13 cellular contexts compared by ENCODE assay signal in the genomic region with DNA sequence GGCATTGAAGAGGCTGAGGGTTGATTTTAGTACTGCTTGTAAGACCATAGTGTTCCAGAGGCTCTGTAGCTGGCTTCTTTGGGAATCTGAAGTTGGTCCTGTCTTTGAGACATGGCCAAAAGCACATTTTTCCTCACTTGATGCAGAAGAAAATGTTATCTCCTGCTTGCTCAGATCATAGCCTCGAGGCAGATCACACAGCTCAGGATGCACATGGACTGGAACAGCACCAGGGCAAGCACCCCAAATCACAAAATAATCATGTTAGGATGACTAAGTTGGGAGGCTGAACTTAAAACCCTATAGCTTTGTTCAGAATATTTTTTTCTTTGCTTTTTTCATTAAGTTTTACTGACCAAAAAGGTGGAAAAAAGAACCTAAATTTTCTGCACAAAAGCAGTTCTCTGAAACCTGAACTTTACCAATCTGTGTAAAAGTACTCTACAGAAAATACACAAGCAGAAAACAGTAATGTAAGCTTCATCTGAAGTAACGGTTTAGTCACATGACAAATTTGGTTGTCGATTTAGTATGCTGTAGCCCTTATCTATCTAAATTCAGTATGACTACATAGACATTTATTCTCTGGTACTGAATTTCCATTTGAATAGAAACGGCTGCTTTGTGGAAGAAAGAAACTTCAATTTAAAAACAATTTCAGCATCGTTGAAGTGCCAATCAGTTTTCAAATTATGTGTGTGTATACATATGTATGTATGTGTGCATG. TPM values are rescaled to one million over a fixed set of nuclear protein-coding genes. Genes with fewer than 3 reads are reported as not detected.
A peak's percentile ranks its signal among the peaks of the same experiment; 100 is the strongest.
DNase-seq lines count a peak whose midpoint lies in the region; ATAC-seq and TF ChIP-seq lines count a peak whose summit lies in the region.
"Had no signal": no experiment of that assay in that cellular context is flagged by ENCODE, and none has a peak within 500 bp of the region (broad histone marks: within the 10 kb centered on the region; RNA-seq: fewer than 3 reads in every experiment).

No MANE protein-coding gene starts in this region.

- no peaks in the 10 kb centered on the region for H3K9me3 ChIP-seq in SK-N-SH
- no peaks in the 10 kb centered on the region for H3K9me3 ChIP-seq in duodenal mucosa (ENCODE audit: control insufficient read depth in 1 of 2, low read length in 2 of 2)
- no peaks in the 10 kb centered on the region for H3K9me3 ChIP-seq in osteoblast (ENCODE audit: low read depth, low read length)
- H3K9me3 ChIP-seq: HAP-1 had no signal

- H2AFZ ChIP-seq in SK-N-SH (ENCODE audit: low read depth) (no peak overlapping the region), osteoblast (ENCODE audit: low read length) (no peak overlapping the region)

- WGBS in SK-N-SH (ENCODE audit: low lambda C conversion rate), result 33% methylated on average over 5 of the region's 5 CpGs

- TF ChIP-seq CTCF in SK-N-SH (IDR thresholded peaks at IDR 0.05) (no peak), NB4 (IDR thresholded peaks at IDR 0.05; ENCODE audit: low read depth, low read length) (no peak), osteoblast (IDR thresholded peaks at IDR 0.05; ENCODE audit: extremely low read depth, low read depth, low read length) (no peak)

- no peak overlapping the region for H3K9ac ChIP-seq in SK-N-SH
- H3K9ac ChIP-seq in duodenal mucosa (ENCODE audit: low read depth in 1 of 2, low read length in 2 of 2), result peak overlapping the region in 1 of 2 donors; percentile 8

- H3K79me2 ChIP-seq in SK-N-SH (ENCODE audit: insufficient read depth) (peaks cover 84% of the 10 kb centered on the region), osteoblast (ENCODE audit: insufficient read depth, low read length) (peaks cover 80% of the 10 kb centered on the region)

- H3K27ac ChIP-seq in SK-N-SH (ENCODE audit: low read depth in 2 of 2, low read length in 1 of 2) (peak overlapping the region in 1 of 2 experiments; percentile 39; a peak in 2 of 4 replicates), duodenal mucosa (ENCODE audit: low read depth, low read length) (no peak overlapping the region), osteoblast (ENCODE audit: low read depth, low read length) (peak overlapping the region; percentile 13)

- no peak for TF ChIP-seq POLR2A in NB4 (IDR thresholded peaks at IDR 0.05; ENCODE audit: extremely low read depth, insufficient read length)

- peaks cover 4% of the 10 kb centered on the region for H3F3A ChIP-seq in SK-N-SH (replicated peaks; ENCODE audit: insufficient read depth)

- H3K4me3 ChIP-seq in SK-N-SH (ENCODE audit: low read depth in 2 of 2, low read length in 1 of 2), result no peak overlapping the region; a peak in 1 of 4 replicates
- H3K4me3 ChIP-seq in NB4 (ENCODE audit: low read depth, low read length), result peak overlapping the region; percentile 88
- peak overlapping the region; percentile 0 to 35 for H3K4me3 ChIP-seq in duodenal mucosa (ENCODE audit: low read depth in 1 of 2, low read length in 2 of 2)
- H3K4me3 ChIP-seq in osteoblast (ENCODE audit: insufficient read depth, low read length), result peak overlapping the region; percentile 25
- H3K4me3 ChIP-seq: HAP-1 had no signal

- peaks cover 71% of the 10 kb centered on the region for H4K20me1 ChIP-seq in SK-N-SH (ENCODE audit: insufficient read depth)
- H4K20me1 ChIP-seq in osteoblast (ENCODE audit: insufficient read depth, low read length), result peaks cover 47% of the 10 kb centered on the region

- no peak for ATAC-seq in SK-N-SH treated with all-trans-retinoic acid at 6 μM for 48 hours

- no peaks in the 10 kb centered on the region for H3K9me2 ChIP-seq in SK-N-SH

- POLR2A ChIA-PET in SK-N-SH (lab: Yijun Ruan, JAX), result no interaction called here

- TF ChIP-seq EP300 in SK-N-SH (IDR thresholded peaks at IDR 0.05; ENCODE audit: borderline replicate concordance in 1 of 2, low read depth in 1 of 2, low read length in 1 of 2), result no peak

- no peaks in the 10 kb centered on the region for H3K27me3 ChIP-seq in SK-N-SH (ENCODE audit: insufficient read depth)
- H3K27me3 ChIP-seq in duodenal mucosa (ENCODE audit: control insufficient read depth in 1 of 2, insufficient read depth in 2 of 2, low read length in 2 of 2), result no peaks in the 10 kb centered on the region
- no peaks in the 10 kb centered on the region for H3K27me3 ChIP-seq in osteoblast (ENCODE audit: insufficient read depth, low read length)

- H3K4me2 ChIP-seq in SK-N-SH (peak overlapping the region; percentile 82), osteoblast (ENCODE audit: insufficient read depth, low read length) (peak overlapping the region; percentile 93)

- TF ChIP-seq RAD21 in SK-N-SH (IDR thresholded peaks at IDR 0.05; ENCODE audit: low read length), result no peak

- DNase-seq in SK-N-SH, result peak; percentile 14
- DNase-seq in NB4 (ENCODE audit: low read depth), result no peak
- peak; percentile 31 for DNase-seq in osteoblast (ENCODE audit: insufficient read length, low spot score, missing footprints)
- DNase-seq in NCI-H1417 treated with DMSO at 0.1 percent for 48 hours (lab: John Stamatoyannopoulos, UW), result no peak
- DNase-seq in SKM-1 (lab: John Stamatoyannopoulos, UW; ENCODE audit: unreplicated experiment), result no peak
- no peak for DNase-seq in foreskin melanocyte
- DNase-seq: amygdala, GF-D8, kidney glomerular epithelial cell, NCI-H1105 treated with DMSO at 0.1 percent for 48 hours had no signal

- CTCF ChIA-PET in SK-N-SH (lab: Yijun Ruan, JAX), result interaction anchor here (0.7 to 8.2 kb wide), 4 partner anchors 9 to 133 kb away, joined by 3 to 143 read pairs (median 3); no protein-coding TSS in a partner anchor

- H3K4me1 ChIP-seq in SK-N-SH (ENCODE audit: control insufficient read depth in 1 of 2, insufficient read depth in 2 of 2, low read depth in 1 of 2, low read length in 1 of 2), result peaks cover 12 to 28% of the 10 kb centered on the region in 2 experiments; a peak in 3 of 4 replicates
- H3K4me1 ChIP-seq in duodenal mucosa (ENCODE audit: control insufficient read depth in 1 of 2, insufficient read depth in 2 of 2, low read length in 2 of 2), result peaks cover 33 to 35% of the 10 kb centered on the region in 2 donors
- peaks cover 43% of the 10 kb centered on the region for H3K4me1 ChIP-seq in osteoblast (ENCODE audit: insufficient read depth, low read length)

- H3K36me3 ChIP-seq in SK-N-SH (replicated peaks in 1 of 2; ENCODE audit: control insufficient read depth in 1 of 2, insufficient read depth in 2 of 2, low read length in 1 of 2) (peaks cover 19 to 39% of the 10 kb centered on the region in 2 experiments), duodenal mucosa (ENCODE audit: control insufficient read depth in 1 of 2, insufficient read depth in 2 of 2, low read length in 2 of 2) (peaks cover 0 to 8% of the 10 kb centered on the region in 2 donors), osteoblast (ENCODE audit: insufficient read depth, low read length) (peaks cover 16% of the 10 kb centered on the region)

TF ChIP-seq in SK-N-SH, 30 proteins besides CTCF, POLR2A, EP300 and RAD21 (continues in another document):
- TF ChIP-seq FOXM1 (IDR thresholded peaks at IDR 0.05; ENCODE audit: low read depth) (no peak), RXRA (IDR thresholded peaks at IDR 0.05; ENCODE audit: borderline replicate concordance, low read depth) (no peak), NRF1 (IDR thresholded peaks at IDR 0.05; ENCODE audit: low read depth, low read length) (no peak), EZH2phosphoT487 (IDR thresholded peaks at IDR 0.05; ENCODE audit: borderline replicate concordance, low read depth) (no peak), RCOR1 (IDR thresholded peaks at IDR 0.05; ENCODE audit: low read length) (no peak), ELF1 (IDR thresholded peaks at IDR 0.05) (no peak), GATA2 (CRISPR knock-in tag; IDR thresholded peaks at IDR 0.05) (no peak)

TF ChIP-seq in SK-N-SH treated with all-trans-retinoic acid at 6 μM for 48 hours, 23 proteins besides CTCF, POLR2A, EP300 and RAD21:
- no peak for TF ChIP-seq TCF4 (CRISPR knock-in tag; IDR thresholded peaks at IDR 0.05; ENCODE audit: borderline replicate concordance)
- TF ChIP-seq ZFP30 (CRISPR knock-in tag; IDR thresholded peaks at IDR 0.05), result no peak
- TF ChIP-seq ZNF8 (CRISPR knock-in tag; IDR thresholded peaks at IDR 0.05), result no peak
- no peak for TF ChIP-seq BACH2 (CRISPR knock-in tag; IDR thresholded peaks at IDR 0.05; ENCODE audit: borderline replicate concordance)
- TF ChIP-seq RARB (CRISPR knock-in tag; IDR thresholded peaks at IDR 0.05), result no peak

RNA-seq across cellular contexts. Expression of gene KLHL9, which starts 3.4 kb away (rescaled TPM):
- polyA plus RNA-seq in SK-N-SH (2012; rRNA removed), result 6.8 and 8.8 TPM in 2 replicates
- 10.5 and 10.7 TPM in 2 replicates for polyA plus RNA-seq in SK-N-SH (2012; cell fraction: cytosol; rRNA removed)
- 4.6 and 8.5 TPM in 2 replicates for polyA plus RNA-seq in SK-N-SH (2012; cell fraction: nucleus; rRNA removed)
- total RNA-seq in osteoblast, result 35.9 and 38.4 TPM in 2 replicates

RNA-seq across cellular contexts. Expression of gene IFNA6, which starts 18.8 kb away (rescaled TPM):
- not detected in 2 replicates for polyA plus RNA-seq in SK-N-SH (2012; rRNA removed)
- polyA plus RNA-seq in SK-N-SH (2012; cell fraction: cytosol; rRNA removed), result not detected in 2 replicates
- polyA plus RNA-seq in SK-N-SH (2012; cell fraction: nucleus; rRNA removed), result not detected in 2 replicates
- not detected in 2 replicates for total RNA-seq in osteoblast

RNA-seq across cellular contexts. Expression of gene IFNA5, which starts 26.7 kb away (rescaled TPM):
- polyA plus RNA-seq in SK-N-SH (2012; rRNA removed), result not detected in 2 replicates
- not detected in 2 replicates for polyA plus RNA-seq in SK-N-SH (2012; cell fraction: cytosol; rRNA removed)
- polyA plus RNA-seq in SK-N-SH (2012; cell fraction: nucleus; rRNA removed), result 0.07 TPM in 1 of 2 replicates, not detected in the other
- not detected in 2 replicates for total RNA-seq in osteoblast

RNA-seq across cellular contexts. Expression of gene IFNA13, which starts 36.0 kb away (rescaled TPM):
- not detected in 2 replicates for polyA plus RNA-seq in SK-N-SH (2012; rRNA removed)
- not detected in 2 replicates for polyA plus RNA-seq in SK-N-SH (2012; cell fraction: cytosol; rRNA removed)
- polyA plus RNA-seq in SK-N-SH (2012; cell fraction: nucleus; rRNA removed), result not detected in 2 replicates
- total RNA-seq in osteoblast, result not detected in 2 replicates

RNA-seq across cellular contexts. Expression of gene IFNA2, which starts 53.4 kb away (rescaled TPM):
- polyA plus RNA-seq in SK-N-SH (2012; rRNA removed), result not detected in 2 replicates
- not detected in 2 replicates for polyA plus RNA-seq in SK-N-SH (2012; cell fraction: cytosol; rRNA removed)
- not detected in 2 replicates for polyA plus RNA-seq in SK-N-SH (2012; cell fraction: nucleus; rRNA removed)
- not detected in 2 replicates for total RNA-seq in osteoblast

Comparison
In these comparisons a context has a peak if more than half of its experiments do, and no peak if none do; other contexts are left out.
1. DNase-seq: peak in SK-N-SH (single experiment) and osteoblast (single experiment); none in NB4 (single experiment), NCI-H1417 treated with DMSO at 0.1 percent for 48 hours (single experiment), SKM-1 (single experiment) and foreskin melanocyte (single experiment).
2. H3K4me3 ChIP-seq: peak in NB4 (single experiment), duodenal mucosa (2 of 2) and osteoblast (single experiment); none in SK-N-SH (0 of 2).